ENCODE assay signal across 8 cellular contexts in the genomic region with DNA sequence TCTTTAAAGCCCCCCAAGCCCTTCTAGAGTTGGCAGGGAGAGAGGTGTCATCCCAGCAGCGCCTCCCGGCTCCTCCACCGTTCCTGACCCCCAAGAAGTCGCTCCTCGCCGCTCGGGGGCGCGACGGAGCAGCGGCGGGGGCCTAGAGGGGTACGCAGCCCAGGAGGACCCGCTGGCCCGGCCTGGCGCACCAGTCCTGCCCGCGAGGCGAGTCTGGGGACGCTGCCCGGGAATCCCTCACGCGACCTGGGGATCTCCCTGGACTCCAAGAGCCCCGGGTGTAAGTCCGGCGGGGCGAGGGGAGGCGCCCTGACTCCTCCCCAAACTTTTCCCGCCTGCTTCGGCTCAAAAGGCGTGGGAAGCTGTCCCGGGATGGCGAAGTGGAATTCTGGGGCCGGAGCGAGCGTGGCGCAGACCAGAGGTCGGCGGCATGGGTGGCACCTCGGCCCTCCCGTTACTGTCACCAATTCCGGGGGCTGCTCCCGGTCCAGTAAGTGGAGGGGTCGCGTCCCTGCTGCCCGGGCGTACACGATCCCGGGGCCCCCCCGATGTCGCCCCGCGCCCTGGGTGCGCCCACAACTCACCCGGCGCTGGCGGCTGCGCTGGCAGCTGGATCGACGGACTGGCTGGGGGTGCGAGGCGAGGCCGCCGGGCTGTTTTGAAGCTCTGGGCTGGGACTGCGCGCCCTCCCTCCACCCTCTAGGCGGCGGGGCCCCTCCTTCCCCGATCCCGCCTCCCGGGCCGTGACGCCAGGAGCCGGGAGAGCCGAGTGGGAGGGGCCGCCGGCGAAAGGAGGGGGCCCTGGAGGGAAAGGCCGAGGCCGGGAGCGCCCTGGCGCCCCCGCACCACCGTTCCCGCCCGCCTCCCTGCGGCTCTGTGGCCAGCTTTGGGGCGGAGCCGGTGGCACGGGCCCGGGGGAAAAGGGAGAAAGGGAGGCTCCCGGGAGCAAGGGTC. TPM values are rescaled to one million over a fixed set of nuclear protein-coding genes. Genes with fewer than 3 reads are reported as not detected.
A peak's percentile ranks its signal among the peaks of the same experiment; 100 is the strongest.
DNase-seq lines count a peak whose midpoint lies in the region; ATAC-seq, FAIRE-seq and TF ChIP-seq lines count a peak whose summit lies in the region.

A gene with protein sequence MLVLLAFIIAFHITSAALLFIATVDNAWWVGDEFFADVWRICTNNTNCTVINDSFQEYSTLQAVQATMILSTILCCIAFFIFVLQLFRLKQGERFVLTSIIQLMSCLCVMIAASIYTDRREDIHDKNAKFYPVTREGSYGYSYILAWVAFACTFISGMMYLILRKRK (minus strand): TSS at position 634 of the 954 bp plus-strand sequence. CDS start 32,981 bp downstream, outside the sequence.

- H3K36me3 Mint-ChIP-seq in naive thymus-derived CD8-positive, alpha-beta T cell = no peaks in the 10 kb centered on the region

- peak in 1 of 2 experiments; percentile 34; a peak in 3 of 4 replicates for TF ChIP-seq RAD21 in K562 (CRISPR knock-in tag; conservative IDR thresholded peaks at IDR 0.05 in 1 of 2, IDR thresholded peaks at IDR 0.05 in 1 of 2)

- DNase-seq in NCI-H1105 treated with DMSO at 0.1 percent for 48 hours (lab: John Stamatoyannopoulos, UW) = peak; percentile 77
- DNase-seq in K562 (ENCODE audit: extremely low read depth in 1 of 4, low spot score in 3 of 4) = peak; percentile 78 to 98 (median 94)
- peak; percentile 92 for DNase-seq in hepatocyte (ENCODE audit: low spot score)
- DNase-seq in retinal pigment epithelial cell (ENCODE audit: low read depth) = no peak
- DNase-seq in activated naive CD4-positive, alpha-beta T cell treated with anti-CD3 and anti-CD28 coated beads, Interleukin-2, amount 50 U/mL, for 16 hours = no peak
- no peak for DNase-seq in naive thymus-derived CD8-positive, alpha-beta T cell
- DNase-seq in cerebellar nuclear complex (lab: John Stamatoyannopoulos, UW) = no peak

- peak within 1 kb of the TSS; percentile 58 for H3K4me3 ChIP-seq in K562
- H3K4me3 ChIP-seq in hepatocyte = peak within 1 kb of the TSS; percentile 99
- peak within 1 kb of the TSS; percentile 93 for H3K4me3 ChIP-seq in retinal pigment epithelial cell (ENCODE audit: low read length)

- H3K9me3 Mint-ChIP-seq in naive thymus-derived CD8-positive, alpha-beta T cell = no peaks in the 10 kb centered on the region

- H3K4me3 Mint-ChIP-seq in naive thymus-derived CD8-positive, alpha-beta T cell = peak within 1 kb of the TSS in 2 of 10 donors; percentile 36 to 49

- H3K27me3 ChIP-seq in K562 (ENCODE audit: control insufficient read depth in 2 of 2, insufficient read depth in 2 of 2, low read length in 2 of 2) (peaks cover 21 to 65% of the 10 kb centered on the region in 2 experiments; a peak in 4 of 5 replicates), hepatocyte (no peaks in the 10 kb centered on the region)

- no peaks in the 10 kb centered on the region for H3K9me2 ChIP-seq in hepatocyte (replicated peaks; ENCODE audit: insufficient read depth)

- no peak for TF ChIP-seq POLR2A in K562 (conservative IDR thresholded peaks at IDR 0.05)

- no peaks in the 10 kb centered on the region for H3K9me1 ChIP-seq in K562 (ENCODE audit: control insufficient read depth, insufficient read depth, low read length)

- CTCF ChIA-PET in K562 (lab: Yijun Ruan, JAX; ENCODE audit: low intra/inter-chr PET ratio) = interaction anchor here (0.7 kb wide), 1 partner anchor 339 kb away, joined by 4 read pairs; no protein-coding TSS in a partner anchor

- H3K36me3 ChIP-seq in ES-I3 (ENCODE audit: insufficient read depth, low read length) (no peaks in the 10 kb centered on the region), K562 (ENCODE audit: control insufficient read depth, insufficient read depth, low read length) (no peaks in the 10 kb centered on the region), hepatocyte (replicated peaks; ENCODE audit: insufficient read depth, low read depth) (no peaks in the 10 kb centered on the region)

- H4K20me1 ChIP-seq in K562 (replicated peaks; ENCODE audit: control insufficient read depth, insufficient read depth, low read length) (peaks cover 5% of the 10 kb centered on the region), hepatocyte (ENCODE audit: insufficient read depth, poor library complexity, severe bottlenecking) (no peaks in the 10 kb centered on the region)

- BruUV-seq in K562 (replicated peaks; lab: Mats Ljungman, UMichigan) = no TSS peak

- in situ Hi-C loops in K562 (cut with MboI) = no loop called here

- H2AFZ ChIP-seq in K562 (ENCODE audit: low read depth, low read length) = peak within 1 kb of the TSS; percentile 91
- H2AFZ ChIP-seq in hepatocyte = peak within 1 kb of the TSS; percentile 99

- WGBS in K562 (ENCODE audit: insufficient coverage, low coverage, missing lambda C conversion rate) = under 1% methylated on average over 75 of the region's 92 CpGs
- 2% methylated on average over 64 of the region's 92 CpGs for WGBS in hepatocyte (ENCODE audit: low lambda C conversion rate, missing lambda C conversion rate)

- H3K4me1 Mint-ChIP-seq in naive thymus-derived CD8-positive, alpha-beta T cell = peaks cover 0 to 5% (median 2%) of the 10 kb centered on the region in 4 donors

- H3K4me2 ChIP-seq in K562 (ENCODE audit: insufficient read depth, low read length) (peak within 1 kb of the TSS; percentile 79), hepatocyte (peak within 1 kb of the TSS; percentile 99)

- H3K27me3 Mint-ChIP-seq in naive thymus-derived CD8-positive, alpha-beta T cell = peaks cover 22 to 75% (median 57%) of the 10 kb centered on the region in 5 donors

- H3K27ac Mint-ChIP-seq in naive thymus-derived CD8-positive, alpha-beta T cell = peak within 1 kb of the TSS in 1 of 10 donors; percentile 79

- POLR2A ChIA-PET in K562 (lab: Yijun Ruan, JAX) = interaction anchor here (0.7 kb wide), 1 partner anchor 16 kb away, joined by 3 read pairs; no protein-coding TSS in a partner anchor
- POLR2A ChIA-PET in naive thymus-derived CD8-positive, alpha-beta T cell (lab: Charles Lee) = no interaction called here

- H3K9ac ChIP-seq in ES-I3 (ENCODE audit: low read depth, low read length) = peak within 1 kb of the TSS; percentile 70
- H3K9ac ChIP-seq in K562 (ENCODE audit: insufficient read depth in 1 of 2, low read depth in 2 of 2, low read length in 2 of 2) = peak within 1 kb of the TSS; percentile 63 to 86

- ATAC-seq in K562 = peak; percentile 96
- no peak for ATAC-seq in naive thymus-derived CD8-positive, alpha-beta T cell

- no peak for FAIRE-seq in K562 (lab: Jason Lieb, UNC)

- no peak within 1 kb of the TSS for H3K27ac ChIP-seq in K562 (ENCODE audit: extremely low read depth, low read depth, low read length)
- H3K27ac ChIP-seq in hepatocyte = peak within 1 kb of the TSS; percentile 85

- intact Hi-C loops in K562 (cut with micrococcal nuclease) = no loop called here

- TF ChIP-seq EP300 in K562 (IDR thresholded peaks at IDR 0.05; ENCODE audit: low read length) = no peak

- H3K4me1 ChIP-seq in ES-I3 (ENCODE audit: insufficient read depth, low read length) = peaks cover 17% of the 10 kb centered on the region
- H3K4me1 ChIP-seq in K562 (replicated peaks in 1 of 2; ENCODE audit: control insufficient read depth in 2 of 2, insufficient read depth in 2 of 2, low read length in 2 of 2) = peaks cover 0 to 16% of the 10 kb centered on the region in 2 experiments; a peak in 4 of 5 replicates
- peaks cover 28% of the 10 kb centered on the region for H3K4me1 ChIP-seq in hepatocyte (ENCODE audit: insufficient read depth)

- H3K79me2 ChIP-seq in K562 (ENCODE audit: control insufficient read depth, insufficient read depth, low read length) = no peaks in the 10 kb centered on the region
- H3K79me2 ChIP-seq in hepatocyte = peaks cover 14% of the 10 kb centered on the region

- no peaks in the 10 kb centered on the region for H3K9me3 ChIP-seq in ES-I3 (ENCODE audit: control insufficient read depth, insufficient read depth, low read length)
- H3K9me3 ChIP-seq in K562 (replicated peaks; ENCODE audit: control insufficient read depth, insufficient read depth, low read depth, low read length) = no peaks in the 10 kb centered on the region
- H3K9me3 ChIP-seq in hepatocyte (ENCODE audit: low read depth) = no peaks in the 10 kb centered on the region

- TF ChIP-seq CTCF in K562 (IDR thresholded peaks at IDR 0.05 in 2 of 3, conservative IDR thresholded peaks at IDR 0.05 in 1 of 3; ENCODE audit: insufficient read depth in 2 of 3, low read depth in 1 of 3, low read length in 3 of 3) = peak; percentile 58 to 69 (median 68); a peak in 5 of 6 replicates
- peak; percentile 73 for TF ChIP-seq CTCF in hepatocyte (IDR thresholded peaks at IDR 0.05; ENCODE audit: poor library complexity)
- peak; percentile 68 for TF ChIP-seq CTCF in retinal pigment epithelial cell (conservative IDR thresholded peaks at IDR 0.05; ENCODE audit: low read depth, low read length)

TF ChIP-seq in K562, 482 proteins besides CTCF, POLR2A, EP300 and RAD21 (continues in another document):
- TF ChIP-seq PCBP1 (IDR thresholded peaks at IDR 0.05; ENCODE audit: low read depth, low read length, poor library complexity, severe bottlenecking) (peak; percentile 85), POU5F1 (IDR thresholded peaks at IDR 0.05; ENCODE audit: borderline replicate concordance, low read depth, low read length, partially characterized antibody) (no peak), HNRNPL (IDR thresholded peaks at IDR 0.05; ENCODE audit: low read depth, low read length) (0 out of 2 replicates have a peak, but pooled peaks have one; percentile 40), RBFOX2 (IDR thresholded peaks at IDR 0.05; ENCODE audit: low read depth, low read length) (peak; percentile 72), BMI1 (IDR thresholded peaks at IDR 0.05; ENCODE audit: low read length) (no peak)

RNA-seq across cellular contexts. Expression of the gene that starts here (rescaled TPM):
- total RNA-seq in K562 (2011; cell fraction: chromatin; rRNA removed; ENCODE audit: low replicate concordance) = 5.2 and 10.4 TPM in 2 replicates
- 3.8 and 5.5 TPM in 2 replicates for total RNA-seq in K562 (2011; cell fraction: nucleolus; rRNA removed)
- total RNA-seq in K562 (2011; cell fraction: nucleoplasm; rRNA removed) = 4.5 and 8.7 TPM in 2 replicates
- total RNA-seq in K562 (2014; rRNA removed) (0.73 and 0.98 TPM in 2 replicates), K562 (2014; rRNA removed; fragmentation: Illumina TruSeq; extraction: Trizol) (2.1 and 2.9 TPM in 2 replicates), K562 (2015; rRNA removed; fragmentation: Illumina TruSeq; extraction: Trizol) (0.76 and 1.4 TPM in 2 replicates), K562 (2021) (3.3 TPM in 2 replicates), hepatocyte (23.4 and 29.1 TPM in 2 replicates)
- polyA plus RNA-seq in K562 (2011; rRNA removed) (5.6 and 6.2 TPM in 2 replicates), K562 (2014; fragmentation: Illumina TruSeq; extraction: Trizol) (3.1 and 3.8 TPM in 2 replicates), K562 (2014; fragmentation: Nextera tagmentation; extraction: Ambion mirVana) (1 to 10 TPM; 3.1 TPM), K562 (2014; rRNA removed) (0.78 and 0.89 TPM in 2 replicates), hepatocyte (93.4 and 147 TPM in 2 replicates)
- polyA plus RNA-seq in K562 (2011; cell fraction: cytosol; rRNA removed) = 6.1 and 8.6 TPM in 2 replicates
- 2.2 and 3.7 TPM in 2 replicates for polyA plus RNA-seq in K562 (2011; cell fraction: nucleus; rRNA removed)
- polyA plus RNA-seq in K562 (2012) = 4.0 and 5.3 TPM in 2 replicates
- 6.8 and 11.1 TPM in 2 replicates for polyA minus RNA-seq in K562 (2011; rRNA and poly(A)+ RNA removed)
- polyA minus RNA-seq in K562 (2011; cell fraction: cytosol; rRNA and poly(A)+ RNA removed) = 3.0 and 3.7 TPM in 2 replicates
- polyA minus RNA-seq in K562 (2011; cell fraction: nucleus; rRNA and poly(A)+ RNA removed) = 1.1 and 1.3 TPM in 2 replicates
- total RNA-seq in naive thymus-derived CD8-positive, alpha-beta T cell = not detected
- not detected for polyA plus RNA-seq in naive thymus-derived CD8-positive, alpha-beta T cell

Comparison
In these comparisons a context has a peak if more than half of its experiments do, and no peak if none do; other contexts are left out.
1. DNase-seq: peak in NCI-H1105 treated with DMSO at 0.1 percent for 48 hours (single experiment), K562 (4 of 4) and hepatocyte (single experiment); none in retinal pigment epithelial cell (single experiment), activated naive CD4-positive, alpha-beta T cell treated with anti-CD3 and anti-CD28 coated beads, Interleukin-2, amount 50 U/mL, for 16 hours (single experiment), naive thymus-derived CD8-positive, alpha-beta T cell (0 of 10) and cerebellar nuclear complex (0 of 2).
2. Peak in every context shown above with its lines, with median percentiles within 50 percentile points of each other: H3K4me3 ChIP-seq and CTCF ChIP-seq.